In the genomic region with DNA sequence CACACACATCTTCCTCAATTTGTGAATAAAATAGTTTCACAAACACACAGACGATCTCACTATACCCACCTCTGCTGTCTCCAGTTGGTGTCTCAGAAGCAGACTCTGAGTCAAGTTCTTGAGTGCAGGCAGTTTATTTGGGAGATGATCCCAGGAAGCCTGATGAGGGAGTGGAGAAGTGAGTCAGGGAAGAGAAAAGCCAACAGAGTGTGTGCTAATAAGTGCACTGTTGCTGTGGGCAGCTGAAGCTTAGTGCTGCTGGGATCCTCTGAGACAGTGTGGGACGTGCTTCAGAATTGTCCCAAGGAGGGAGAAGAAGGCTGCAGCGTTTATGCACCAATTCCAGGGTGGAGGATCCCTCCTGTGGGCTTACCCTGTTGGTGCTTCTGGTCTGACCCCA, we compare ENCODE assay signal across 18 cellular contexts.
"Had no signal": no experiment of that assay in that cellular context is flagged by ENCODE, and none has a peak within 500 bp of the region (broad histone marks: within the 10 kb centered on the region; RNA-seq: fewer than 3 reads in every experiment).

No MANE protein-coding gene starts in this region.

- H3K4me1 ChIP-seq: esophagus squamous epithelium, uterus had no signal

- H3K27ac Mint-ChIP-seq: activated CD4-positive, alpha-beta memory T cell treated with anti-CD3 and anti-CD28 coated beads for 36 hours; nephron; stimulated activated naive B cell treated with anti-CD40 and anti-IgM and Interleukin-4, amounts not matched to agents 10 μg/mL and 1 μg/mL and 100 μg/mL, for 72 hours had no signal

- H3K36me3 ChIP-seq: cardiac muscle cell, esophagus squamous epithelium, tibial nerve, uterus had no signal

- ATAC-seq: activated CD4-positive, CD25-positive, alpha-beta regulatory T cell treated with anti-CD3 and anti-CD28 coated beads, Interleukin-2, amount 50 U/mL, for 24 hours; stimulated activated naive B cell treated with anti-CD40 and anti-IgM and Interleukin-4, amounts not matched to agents 10 μg/mL and 1 μg/mL and 100 μg/mL, for 72 hours had no signal

- H3K9me3 Mint-ChIP-seq: activated CD4-positive, alpha-beta memory T cell treated with anti-CD3 and anti-CD28 coated beads for 36 hours; nephron; stimulated activated naive B cell treated with anti-CD40 and anti-IgM and Interleukin-4, amounts not matched to agents 10 μg/mL and 1 μg/mL and 100 μg/mL, for 72 hours had no signal

- H3K9me3 ChIP-seq: esophagus squamous epithelium, tibial nerve, uterus had no signal

- H3K27me3 ChIP-seq: cardiac muscle cell, esophagus squamous epithelium, tibial nerve, uterus had no signal

- H3K4me3 Mint-ChIP-seq: activated CD4-positive, alpha-beta memory T cell treated with anti-CD3 and anti-CD28 coated beads for 36 hours; nephron; stimulated activated naive B cell treated with anti-CD40 and anti-IgM and Interleukin-4, amounts not matched to agents 10 μg/mL and 1 μg/mL and 100 μg/mL, for 72 hours had no signal

- H3K36me3 Mint-ChIP-seq: activated CD4-positive, alpha-beta memory T cell treated with anti-CD3 and anti-CD28 coated beads for 36 hours; stimulated activated naive B cell treated with anti-CD40 and anti-IgM and Interleukin-4, amounts not matched to agents 10 μg/mL and 1 μg/mL and 100 μg/mL, for 72 hours had no signal

- H3K4me3 ChIP-seq: cardiac muscle cell, esophagus squamous epithelium, tibial nerve, uterus had no signal

- DNase-seq: activated CD4-positive, alpha-beta memory T cell treated with anti-CD3 and anti-CD28 coated beads for 36 hours; activated CD8-positive, alpha-beta memory T cell treated with anti-CD3 and anti-CD28 coated beads, Interleukin-2, amount 50 U/mL, for 48 hours; activated naive CD4-positive, alpha-beta T cell treated with Interleukin-2 at 50 U/mL for 16 hours; esophagus squamous epithelium; foreskin fibroblast; glutamatergic neuron; kidney glomerular epithelial cell; posterior cingulate gyrus; stimulated activated CD4-positive, alpha-beta T cell treated with anti-CD3 and anti-CD28 coated beads, Interleukin-2, amount 100 ng/mL, for 48 hours; stimulated activated naive B cell treated with anti-CD40 and anti-IgM and Interleukin-4, amounts not matched to agents 10 μg/mL and 1 μg/mL and 100 μg/mL, for 72 hours; substantia nigra; SW 1271; T-helper 9 cell; uterus had no signal

- H3K4me1 Mint-ChIP-seq: nephron; stimulated activated naive B cell treated with anti-CD40 and anti-IgM and Interleukin-4, amounts not matched to agents 10 μg/mL and 1 μg/mL and 100 μg/mL, for 72 hours had no signal

- H3K27ac ChIP-seq: cardiac muscle cell, esophagus squamous epithelium, tibial nerve, uterus had no signal
